1 cellular context compared by ENCODE assay signal in the genomic region with DNA sequence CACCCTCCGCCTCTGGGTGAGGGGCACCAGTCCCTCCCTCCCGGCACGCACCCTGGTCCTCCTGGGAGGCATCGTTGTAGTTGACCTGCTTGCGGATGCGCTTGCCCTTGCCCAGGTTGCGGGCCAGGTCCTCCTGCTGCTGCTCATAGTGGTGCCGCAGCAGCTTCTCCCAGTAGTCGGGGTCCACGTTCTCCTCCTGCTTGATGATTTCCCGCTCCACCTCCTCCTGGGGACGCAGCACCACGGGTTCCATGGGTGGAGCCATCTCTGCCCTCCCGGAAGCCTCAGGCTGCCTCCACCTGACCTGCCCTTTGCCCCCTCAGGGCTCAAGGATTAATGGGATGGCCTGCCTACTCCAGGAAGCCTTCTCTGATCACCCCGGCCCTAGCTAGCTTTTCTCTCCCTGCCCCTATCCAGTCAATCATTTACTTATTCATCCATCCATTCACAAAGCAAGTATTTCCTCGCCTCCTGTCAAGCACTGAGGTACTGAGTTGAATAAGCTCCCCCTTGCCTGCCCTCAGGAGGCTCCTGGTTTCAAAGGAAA.
TF ChIP-seq lines count a peak whose summit lies in the region.

No MANE protein-coding gene starts in this region.

TF ChIP-seq in K562, 482 proteins besides CTCF, POLR2A, EP300 and RAD21 (continued from another document):
- TF ChIP-seq, protein P1, sequence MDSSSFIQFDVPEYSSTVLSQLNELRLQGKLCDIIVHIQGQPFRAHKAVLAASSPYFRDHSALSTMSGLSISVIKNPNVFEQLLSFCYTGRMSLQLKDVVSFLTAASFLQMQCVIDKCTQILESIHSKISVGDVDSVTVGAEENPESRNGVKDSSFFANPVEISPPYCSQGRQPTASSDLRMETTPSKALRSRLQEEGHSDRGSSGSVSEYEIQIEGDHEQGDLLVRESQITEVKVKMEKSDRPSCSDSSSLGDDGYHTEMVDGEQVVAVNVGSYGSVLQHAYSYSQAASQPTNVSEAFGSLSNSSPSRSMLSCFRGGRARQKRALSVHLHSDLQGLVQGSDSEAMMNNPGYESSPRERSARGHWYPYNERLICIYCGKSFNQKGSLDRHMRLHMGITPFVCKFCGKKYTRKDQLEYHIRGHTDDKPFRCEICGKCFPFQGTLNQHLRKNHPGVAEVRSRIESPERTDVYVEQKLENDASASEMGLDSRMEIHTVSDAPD (CRISPR knock-in tag; IDR thresholded peaks at IDR 0.05) = no peak
- TF ChIP-seq ESRRA (IDR thresholded peaks at IDR 0.05; ENCODE audit: borderline replicate concordance, low read depth) (no peak), ZNF316 (IDR thresholded peaks at IDR 0.05) (0 out of 2 replicates have a peak, but pooled peaks have one; percentile 24), MEF2A (IDR thresholded peaks at IDR 0.05; ENCODE audit: control insufficient read depth, low read depth, low read length) (no peak), ZFP36 (IDR thresholded peaks at IDR 0.05; ENCODE audit: low read depth, low read length, partially characterized antibody) (peak; percentile 57), SUPT5H (IDR thresholded peaks at IDR 0.05) (no peak), E2F6 (IDR thresholded peaks at IDR 0.05; ENCODE audit: borderline replicate concordance in 1 of 2, extremely low read depth in 1 of 2, insufficient read depth in 1 of 2, insufficient read length in 1 of 2, low read depth in 1 of 2, low read length in 1 of 2, poor library complexity in 1 of 2, severe bottlenecking in 1 of 2) (peak in 1 of 2 experiments; percentile 11)
